Comparison of ENCODE assay signal across 8 cellular contexts in the genomic region with DNA sequence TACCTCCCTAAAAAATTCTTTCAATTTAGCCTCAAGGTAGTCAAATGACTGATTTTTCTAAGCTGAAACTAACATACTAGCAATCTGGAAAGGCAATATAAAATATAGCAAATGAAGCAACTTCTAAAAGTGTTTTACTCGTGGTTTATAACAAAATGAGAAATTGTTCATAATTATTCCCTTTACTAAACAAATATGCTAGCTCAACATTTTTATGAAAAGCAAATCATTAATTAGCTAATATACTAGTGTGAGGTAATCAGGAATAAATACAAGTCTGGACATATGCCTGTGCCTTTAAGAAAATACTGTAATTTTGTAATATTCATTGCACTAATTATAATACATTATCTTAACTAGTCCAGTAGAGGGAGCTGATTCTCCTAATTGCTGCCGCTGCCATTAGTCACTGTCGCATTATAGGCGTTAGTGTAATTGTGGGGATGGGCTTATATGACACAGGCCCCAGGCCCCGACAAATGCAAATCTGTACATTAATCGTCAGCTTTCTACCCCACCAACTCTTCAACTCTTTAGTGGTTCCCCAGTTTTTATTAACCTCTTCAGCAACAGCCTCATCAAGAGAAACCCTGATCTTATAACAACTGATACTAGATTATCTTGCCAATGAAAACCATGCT.
A peak's percentile ranks its signal among the peaks of the same experiment; 100 is the strongest.
DNase-seq lines count a peak whose midpoint lies in the region; ATAC-seq and TF ChIP-seq lines count a peak whose summit lies in the region.

No MANE protein-coding gene starts in this region.

- H3K79me2 ChIP-seq in SK-N-SH (ENCODE audit: insufficient read depth) (no peaks in the 10 kb centered on the region), fibroblast of lung (ENCODE audit: control insufficient read depth, insufficient read depth, low read length) (no peaks in the 10 kb centered on the region)

- H3K9me3 ChIP-seq in SK-N-SH = no peaks in the 10 kb centered on the region
- H3K9me3 ChIP-seq in fibroblast of lung (ENCODE audit: control insufficient read depth, insufficient read depth, low read depth, low read length) = no peaks in the 10 kb centered on the region
- no peaks in the 10 kb centered on the region for H3K9me3 ChIP-seq in psoas muscle

- peaks cover 29 to 42% of the 10 kb centered on the region in 2 experiments for H3K36me3 ChIP-seq in SK-N-SH (replicated peaks in 1 of 2; ENCODE audit: control insufficient read depth in 1 of 2, insufficient read depth in 2 of 2, low read length in 1 of 2)
- peaks cover 3% of the 10 kb centered on the region for H3K36me3 ChIP-seq in fibroblast of lung (ENCODE audit: control insufficient read depth, insufficient read depth, low read length)
- no peaks in the 10 kb centered on the region for H3K36me3 ChIP-seq in psoas muscle (ENCODE audit: insufficient read depth in 1 of 2, low read depth in 1 of 2)

- intact Hi-C loops in psoas muscle (cut with DNase I) (loop anchor here in 1 of 2 donors (2.0 kb wide), 1 partner anchor 275 kb away; a partner anchor contains a TSS), posterior cingulate gyrus (cut with DNase I) (loop anchor here (5.0 to 10.0 kb wide), 2 partner anchors 109 to 277 kb away; a partner anchor contains a TSS)

- H3K4me1 ChIP-seq in SK-N-SH (ENCODE audit: control insufficient read depth in 1 of 2, insufficient read depth in 2 of 2, low read depth in 1 of 2, low read length in 1 of 2) = peaks cover 0 to 18% of the 10 kb centered on the region in 2 experiments; a peak in 2 of 4 replicates
- peaks cover 3% of the 10 kb centered on the region for H3K4me1 ChIP-seq in fibroblast of lung (ENCODE audit: control insufficient read depth, extremely low read depth, insufficient read depth, low read length)
- H3K4me1 ChIP-seq in psoas muscle = no peaks in the 10 kb centered on the region

- H3K4me3 ChIP-seq in LNCaP clone FGC (ENCODE audit: low read depth, low read length) (no peak overlapping the region), SK-N-SH (ENCODE audit: low read depth in 2 of 2, low read length in 1 of 2) (no peak overlapping the region), fibroblast of lung (replicated peaks in 1 of 4; ENCODE audit: control extremely low read depth in 1 of 4, insufficient read depth in 1 of 4, low read depth in 3 of 4, low read length in 4 of 4) (no peak overlapping the region), psoas muscle (no peak overlapping the region)

- no peaks in the 10 kb centered on the region for H3K9me2 ChIP-seq in SK-N-SH

- TF ChIP-seq CTCF in GM10248 (IDR thresholded peaks at IDR 0.05; ENCODE audit: control extremely low read depth, extremely low read depth, low read depth, missing control alignments) = peak; percentile 53
- TF ChIP-seq CTCF in LNCaP clone FGC (IDR thresholded peaks at IDR 0.05; ENCODE audit: control insufficient read depth, extremely low read depth, insufficient read depth) = peak; percentile 49
- peak; percentile 64 for TF ChIP-seq CTCF in SK-N-SH (IDR thresholded peaks at IDR 0.05)
- peak; percentile 54 to 57 for TF ChIP-seq CTCF in fibroblast of lung (conservative IDR thresholded peaks at IDR 0.05 in 1 of 2, IDR thresholded peaks at IDR 0.05 in 1 of 2; ENCODE audit: low read depth in 1 of 2, low read length in 2 of 2)
- TF ChIP-seq CTCF in psoas muscle (IDR thresholded peaks at IDR 0.05) = peak; percentile 54

- peak; percentile 73 for TF ChIP-seq RAD21 in SK-N-SH (IDR thresholded peaks at IDR 0.05; ENCODE audit: low read length)

- H3K27ac ChIP-seq in SK-N-SH (ENCODE audit: low read depth in 2 of 2, low read length in 1 of 2) (peak overlapping the region in 1 of 2 experiments; percentile 34; a peak in 2 of 4 replicates), fibroblast of lung (ENCODE audit: insufficient read depth, low read length) (no peak overlapping the region), psoas muscle (no peak overlapping the region)

- H3K9ac ChIP-seq in SK-N-SH (no peak overlapping the region), fibroblast of lung (ENCODE audit: insufficient read depth, low read length) (no peak overlapping the region)

- DNase-seq in GM10248 (ENCODE audit: extremely low spot score) (no peak), LNCaP clone FGC (ENCODE audit: low read depth) (no peak), SK-N-SH (peak; percentile 43), fibroblast of lung (ENCODE audit: low read depth in 2 of 2) (peak; percentile 39 to 66), psoas muscle (no peak), posterior cingulate gyrus (no peak), NCI-H187 treated with DMSO at 0.1 percent for 48 hours (lab: John Stamatoyannopoulos, UW) (no peak)

- ATAC-seq in GM21576 (IDR thresholded peaks at IDR 0.05; ENCODE audit: unreplicated experiment) (peak; percentile 74), psoas muscle (peak; percentile 51 to 75 (median 68))

- H3K4me2 ChIP-seq in SK-N-SH (no peak overlapping the region), fibroblast of lung (ENCODE audit: extremely low read depth, insufficient read depth, low read length) (no peak overlapping the region)

- POLR2A ChIA-PET in GM10248 (lab: Yijun Ruan, JAX) (no interaction called here), SK-N-SH (lab: Yijun Ruan, JAX) (interaction anchor here (1.0 kb wide), 1 partner anchor 272 kb away, joined by 3 read pairs; no protein-coding TSS in a partner anchor)

- H3F3A ChIP-seq in SK-N-SH (replicated peaks; ENCODE audit: insufficient read depth) = peaks cover 19% of the 10 kb centered on the region

- H4K20me1 ChIP-seq in SK-N-SH (ENCODE audit: insufficient read depth) (no peaks in the 10 kb centered on the region), fibroblast of lung (ENCODE audit: control insufficient read depth, extremely low read depth, insufficient read depth, low read length) (no peaks in the 10 kb centered on the region)

- 72% methylated on average over 6 of the region's 6 CpGs for WGBS in SK-N-SH (ENCODE audit: low lambda C conversion rate)
- 18 to 22% (median 20%) methylated on average over 6 of the region's 6 CpGs for WGBS in psoas muscle, 3 donors

- H2AFZ ChIP-seq in SK-N-SH (ENCODE audit: low read depth) (no peak overlapping the region), fibroblast of lung (ENCODE audit: low read length) (no peak overlapping the region)

- TF ChIP-seq EP300 in SK-N-SH (IDR thresholded peaks at IDR 0.05; ENCODE audit: borderline replicate concordance in 1 of 2, low read depth in 1 of 2, low read length in 1 of 2) = no peak

- CTCF ChIA-PET in GM10248 (lab: Yijun Ruan, JAX) (interaction anchor here (0.7 to 2.5 kb wide), 19 partner anchors 10 to 822 kb away, joined by 3 to 26 read pairs (median 4); a partner anchor contains a TSS), SK-N-SH (lab: Yijun Ruan, JAX) (interaction anchor here (0.6 to 2.0 kb wide), 15 partner anchors 9 to 821 kb away, joined by 3 to 14 read pairs (median 4); a partner anchor contains a TSS)

- H3K27me3 ChIP-seq in SK-N-SH (ENCODE audit: insufficient read depth) (no peaks in the 10 kb centered on the region), fibroblast of lung (ENCODE audit: control insufficient read depth, insufficient read depth, low read length) (no peaks in the 10 kb centered on the region), psoas muscle (ENCODE audit: insufficient read depth in 3 of 3, low read length in 2 of 3) (no peaks in the 10 kb centered on the region)

TF ChIP-seq in SK-N-SH, 30 proteins besides CTCF, POLR2A, EP300 and RAD21:
- TF ChIP-seq, protein P1, sequence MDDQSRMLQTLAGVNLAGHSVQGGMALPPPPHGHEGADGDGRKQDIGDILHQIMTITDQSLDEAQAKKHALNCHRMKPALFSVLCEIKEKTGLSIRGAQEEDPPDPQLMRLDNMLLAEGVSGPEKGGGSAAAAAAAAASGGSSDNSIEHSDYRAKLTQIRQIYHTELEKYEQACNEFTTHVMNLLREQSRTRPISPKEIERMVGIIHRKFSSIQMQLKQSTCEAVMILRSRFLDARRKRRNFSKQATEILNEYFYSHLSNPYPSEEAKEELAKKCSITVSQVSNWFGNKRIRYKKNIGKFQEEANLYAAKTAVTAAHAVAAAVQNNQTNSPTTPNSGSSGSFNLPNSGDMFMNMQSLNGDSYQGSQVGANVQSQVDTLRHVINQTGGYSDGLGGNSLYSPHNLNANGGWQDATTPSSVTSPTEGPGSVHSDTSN (IDR thresholded peaks at IDR 0.05) = peak; percentile 81
- TF ChIP-seq MXI1 (IDR thresholded peaks at IDR 0.05; ENCODE audit: low read depth, low read length) = no peak
- TF ChIP-seq POLR2AphosphoS5 (IDR thresholded peaks at IDR 0.05; ENCODE audit: low read depth, low read length) = no peak
- TF ChIP-seq, protein P2, sequence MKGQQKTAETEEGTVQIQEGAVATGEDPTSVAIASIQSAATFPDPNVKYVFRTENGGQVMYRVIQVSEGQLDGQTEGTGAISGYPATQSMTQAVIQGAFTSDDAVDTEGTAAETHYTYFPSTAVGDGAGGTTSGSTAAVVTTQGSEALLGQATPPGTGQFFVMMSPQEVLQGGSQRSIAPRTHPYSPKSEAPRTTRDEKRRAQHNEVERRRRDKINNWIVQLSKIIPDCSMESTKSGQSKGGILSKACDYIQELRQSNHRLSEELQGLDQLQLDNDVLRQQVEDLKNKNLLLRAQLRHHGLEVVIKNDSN (IDR thresholded peaks at IDR 0.05; ENCODE audit: borderline replicate concordance, low read depth) = no peak
- TF ChIP-seq, protein P3, sequence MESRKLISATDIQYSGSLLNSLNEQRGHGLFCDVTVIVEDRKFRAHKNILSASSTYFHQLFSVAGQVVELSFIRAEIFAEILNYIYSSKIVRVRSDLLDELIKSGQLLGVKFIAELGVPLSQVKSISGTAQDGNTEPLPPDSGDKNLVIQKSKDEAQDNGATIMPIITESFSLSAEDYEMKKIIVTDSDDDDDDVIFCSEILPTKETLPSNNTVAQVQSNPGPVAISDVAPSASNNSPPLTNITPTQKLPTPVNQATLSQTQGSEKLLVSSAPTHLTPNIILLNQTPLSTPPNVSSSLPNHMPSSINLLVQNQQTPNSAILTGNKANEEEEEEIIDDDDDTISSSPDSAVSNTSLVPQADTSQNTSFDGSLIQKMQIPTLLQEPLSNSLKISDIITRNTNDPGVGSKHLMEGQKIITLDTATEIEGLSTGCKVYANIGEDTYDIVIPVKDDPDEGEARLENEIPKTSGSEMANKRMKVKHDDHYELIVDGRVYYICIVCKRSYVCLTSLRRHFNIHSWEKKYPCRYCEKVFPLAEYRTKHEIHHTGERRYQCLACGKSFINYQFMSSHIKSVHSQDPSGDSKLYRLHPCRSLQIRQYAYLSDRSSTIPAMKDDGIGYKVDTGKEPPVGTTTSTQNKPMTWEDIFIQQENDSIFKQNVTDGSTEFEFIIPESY (IDR thresholded peaks at IDR 0.05; ENCODE audit: borderline replicate concordance, low read depth) = no peak
- peak; percentile 36; the same call in 1 of the 2 replicates for TF ChIP-seq SMC3 (IDR thresholded peaks at IDR 0.05; ENCODE audit: low read depth, low read length)
- no peak for TF ChIP-seq NFIC (IDR thresholded peaks at IDR 0.05; ENCODE audit: borderline replicate concordance)
- TF ChIP-seq RCOR1 (IDR thresholded peaks at IDR 0.05; ENCODE audit: low read length) = 0 out of 2 replicates have a peak, but pooled peaks have one; percentile 18

Comparison
In these comparisons a context has a peak if more than half of its experiments do, and no peak if none do; other contexts are left out.
1. DNase-seq: peak in SK-N-SH (single experiment) and fibroblast of lung (2 of 2); none in GM10248 (single experiment), LNCaP clone FGC (single experiment), psoas muscle (0 of 2), posterior cingulate gyrus (0 of 10) and NCI-H187 treated with DMSO at 0.1 percent for 48 hours (single experiment).
2. Peak in every context shown above with its lines, with median percentiles within 50 percentile points of each other: CTCF ChIP-seq.